Comparison of ENCODE assay signal across 19 cellular contexts in the genomic region with DNA sequence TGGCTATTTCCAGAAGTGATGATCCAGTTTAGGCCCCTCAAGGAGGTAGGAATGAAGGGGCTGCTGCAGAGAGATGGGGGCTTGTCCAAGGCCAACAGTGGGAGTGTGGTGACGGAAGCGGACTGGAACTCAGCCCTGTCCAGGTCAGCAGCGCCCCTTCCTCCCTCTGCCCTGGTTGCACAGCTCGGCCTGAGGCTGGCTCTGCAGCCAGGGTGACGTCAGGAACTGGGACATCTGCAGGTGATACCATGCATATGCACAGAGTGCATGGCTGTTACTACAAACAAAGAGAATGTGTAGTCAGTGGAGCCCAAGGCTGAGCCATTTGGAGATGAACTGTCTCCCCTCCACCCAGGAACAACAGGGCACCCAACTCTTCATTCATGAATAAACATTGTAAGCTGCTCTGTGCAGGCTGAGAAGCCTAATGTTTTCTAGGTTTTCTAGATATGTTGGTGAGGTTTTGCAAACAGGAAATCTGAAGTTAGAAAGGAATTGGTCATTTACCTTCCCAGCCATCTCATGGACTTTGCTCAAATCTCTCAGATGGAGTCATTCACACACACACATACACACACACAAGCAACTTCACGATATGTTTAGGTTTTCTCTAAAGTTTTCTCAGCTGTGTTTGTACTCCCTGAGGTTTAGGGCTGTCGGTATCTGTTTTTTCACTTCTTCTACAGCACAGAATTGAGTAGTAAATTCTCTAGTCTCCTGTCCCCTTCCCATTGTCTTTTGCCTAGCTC.
DNase-seq lines count a peak whose midpoint lies in the region; ATAC-seq and TF ChIP-seq lines count a peak whose summit lies in the region.
"Had no signal": no experiment of that assay in that cellular context is flagged by ENCODE, and none has a peak within 500 bp of the region (broad histone marks: within the 10 kb centered on the region; RNA-seq: fewer than 3 reads in every experiment).

No MANE protein-coding gene starts in this region.

- H3K18ac ChIP-seq in mesendoderm (ENCODE audit: low read length) = no peak overlapping the region

- no peak overlapping the region for H4K5ac ChIP-seq in mesendoderm (ENCODE audit: low read length)

- no peak overlapping the region for H3K4ac ChIP-seq in mesendoderm (ENCODE audit: low read depth, low read length)

- no peak overlapping the region for H2BK5ac ChIP-seq in mesendoderm (ENCODE audit: low read length)

- no peaks in the 10 kb centered on the region for H3K79me1 ChIP-seq in mesendoderm (ENCODE audit: low read length)

- H3K36me3 ChIP-seq in BLaER1 (no peaks in the 10 kb centered on the region), OCI-LY7 (ENCODE audit: insufficient read depth, low read length) (no peaks in the 10 kb centered on the region), mesendoderm (ENCODE audit: control insufficient read depth, insufficient read depth, low read length) (no peaks in the 10 kb centered on the region)

- no peak overlapping the region for H3K4me3 ChIP-seq in BLaER1
- H3K4me3 ChIP-seq in OCI-LY7 (ENCODE audit: low read depth, low read length, poor library complexity, severe bottlenecking) = peak overlapping the region; percentile 51
- no peak overlapping the region for H3K4me3 ChIP-seq in mesendoderm (ENCODE audit: low read length)
- H3K4me3 ChIP-seq: A549 had no signal

- H3K9me3 ChIP-seq in BLaER1 = no peaks in the 10 kb centered on the region
- no peaks in the 10 kb centered on the region for H3K9me3 ChIP-seq in OCI-LY7 (ENCODE audit: low read length)

- no peaks in the 10 kb centered on the region for H3K9me2 ChIP-seq in OCI-LY7 (ENCODE audit: insufficient read depth, low read length)

- peak; percentile 69 for TF ChIP-seq CTCF in OCI-LY7 (conservative IDR thresholded peaks at IDR 0.05; ENCODE audit: low read length)

- no peak overlapping the region for H2BK120ac ChIP-seq in mesendoderm (ENCODE audit: low read depth, low read length)

- H4K20me1 ChIP-seq in BLaER1 (peaks cover 29% of the 10 kb centered on the region; the same call in 1 of the 2 replicates), OCI-LY7 (ENCODE audit: insufficient read depth, low read length) (no peaks in the 10 kb centered on the region)

- no peaks in the 10 kb centered on the region; the same call in 1 of the 2 replicates for H3K27me3 ChIP-seq in BLaER1
- H3K27me3 ChIP-seq in mesendoderm (ENCODE audit: insufficient read depth, low read length, poor library complexity) = no peaks in the 10 kb centered on the region

- DNase-seq in OCI-LY7 (ENCODE audit: low spot score) (peak; percentile 82), superior temporal gyrus (ENCODE audit: extremely low spot score) (no peak), mesendoderm (no peak), OCI-M2 (lab: John Stamatoyannopoulos, UW; ENCODE audit: unreplicated experiment) (no peak)
- no peak for DNase-seq in activated CD4-positive, alpha-beta T cell treated with anti-CD3 and anti-CD28 coated beads, Interleukin-2, amount 10 ng/mL, durations not matched to agents 24 days and 14 days
- DNase-seq: activated CD4-positive, alpha-beta T cell treated with anti-CD3 and anti-CD28 coated beads for 36 hours; activated naive CD8-positive, alpha-beta T cell treated with anti-CD3 and anti-CD28 coated beads, Interleukin-2, amount 10 ng/mL, durations not matched to agents 7 days and 5 days; caudate nucleus; foreskin melanocyte; mammary epithelial cell; NCI-H82; stimulated activated naive CD4-positive, alpha-beta T cell; T-helper 2 cell had no signal

- no peak overlapping the region for H4K8ac ChIP-seq in mesendoderm (ENCODE audit: low read depth, low read length)

- H3K4me3 Mint-ChIP-seq in activated CD4-positive, alpha-beta T cell treated with anti-CD3 and anti-CD28 coated beads, Interleukin-2, amount 10 ng/mL, durations not matched to agents 24 days and 14 days = no peak overlapping the region
- H3K4me3 Mint-ChIP-seq: activated CD4-positive, alpha-beta T cell treated with anti-CD3 and anti-CD28 coated beads for 36 hours; activated naive CD8-positive, alpha-beta T cell treated with anti-CD3 and anti-CD28 coated beads, Interleukin-2, amount 10 ng/mL, durations not matched to agents 7 days and 5 days; CD8-positive, alpha-beta memory T cell had no signal

- H3K27me3 Mint-ChIP-seq in activated CD4-positive, alpha-beta T cell treated with anti-CD3 and anti-CD28 coated beads, Interleukin-2, amount 10 ng/mL, durations not matched to agents 24 days and 14 days = peaks cover 28% of the 10 kb centered on the region

- H3K9ac ChIP-seq in BLaER1 (no peak overlapping the region), mesendoderm (ENCODE audit: low read length) (no peak overlapping the region)

- H3K23ac ChIP-seq in mesendoderm (ENCODE audit: low read length) = no peak overlapping the region

- BruUV-seq in OCI-LY7 (replicated peaks; lab: Mats Ljungman, UMichigan) = no TSS peak

- H3K56ac ChIP-seq in mesendoderm (ENCODE audit: low read length) = no peak overlapping the region

- no peak overlapping the region for H2BK15ac ChIP-seq in mesendoderm (replicated peaks; ENCODE audit: low read depth)

- no CpG with 5 or more reads among the region's 7 CpGs for WGBS in mesendoderm (ENCODE audit: extremely low coverage, insufficient coverage, low lambda C conversion rate)

- CTCF ChIA-PET in OCI-LY7 (lab: Charles Lee; ENCODE audit: unreplicated experiment) = interaction anchor here (1.0 kb wide), 2 partner anchors 35 to 120 kb away, joined by 3 to 5 read pairs; no protein-coding TSS in a partner anchor

- no peaks in the 10 kb centered on the region for H3K36me3 Mint-ChIP-seq in activated CD4-positive, alpha-beta T cell treated with anti-CD3 and anti-CD28 coated beads, Interleukin-2, amount 10 ng/mL, durations not matched to agents 24 days and 14 days (ENCODE audit: low read depth)
- H3K36me3 Mint-ChIP-seq: activated naive CD8-positive, alpha-beta T cell treated with anti-CD3 and anti-CD28 coated beads, Interleukin-2, amount 10 ng/mL, durations not matched to agents 7 days and 5 days; CD8-positive, alpha-beta memory T cell had no signal

- H3K27ac ChIP-seq in BLaER1 = no peak overlapping the region
- peak overlapping the region; percentile 92 for H3K27ac ChIP-seq in OCI-LY7 (ENCODE audit: low read depth, low read length, poor library complexity, severe bottlenecking)
- no peak overlapping the region for H3K27ac ChIP-seq in mesendoderm (ENCODE audit: low read depth, low read length)
- H3K27ac ChIP-seq: A549 had no signal

- intact Hi-C loops in OCI-LY7 (cut with micrococcal nuclease; ENCODE audit: unreplicated experiment) = loop anchor here (2.0 kb wide), 1 partner anchor 226 kb away; no protein-coding TSS in a partner anchor
- intact Hi-C loops in activated CD4-positive, alpha-beta T cell treated with anti-CD3 and anti-CD28 coated beads, Interleukin-2, amount 10 ng/mL, durations not matched to agents 24 days and 14 days (cut with micrococcal nuclease) = no loop called here

- H3K4me2 ChIP-seq in BLaER1 (peak overlapping the region; percentile 78), OCI-LY7 (ENCODE audit: low read length) (peak overlapping the region; percentile 88), mesendoderm (ENCODE audit: low read length) (no peak overlapping the region)
- H3K4me2 ChIP-seq: A549 had no signal

- ATAC-seq in GM18511 (IDR thresholded peaks at IDR 0.05; ENCODE audit: unreplicated experiment) = peak; percentile 28
- ATAC-seq in HG03025 (IDR thresholded peaks at IDR 0.05; ENCODE audit: low FRiP score, unreplicated experiment) = peak; percentile 5
- ATAC-seq: A549; activated CD4-positive, alpha-beta T cell treated with anti-CD3 and anti-CD28 coated beads for 36 hours; Right ventricle myocardium inferior had no signal

- POLR2A ChIA-PET in OCI-LY7 (lab: Charles Lee) = interaction anchor here (0.6 to 1.3 kb wide), 5 partner anchors 56 to 248 kb away, joined by 3 to 4 read pairs (median 3); a partner anchor contains a TSS

- H3K4me1 ChIP-seq in BLaER1 (peaks cover 40% of the 10 kb centered on the region), OCI-LY7 (ENCODE audit: insufficient read depth, low read length, poor library complexity, severe bottlenecking) (peaks cover 44% of the 10 kb centered on the region), mesendoderm (ENCODE audit: control insufficient read depth, low read depth, low read length) (no peaks in the 10 kb centered on the region)

- H3K79me2 ChIP-seq in OCI-LY7 (ENCODE audit: insufficient read depth, low read depth, low read length) (no peaks in the 10 kb centered on the region), mesendoderm (ENCODE audit: control insufficient read depth, insufficient read depth, low read length) (no peaks in the 10 kb centered on the region)

- no peaks in the 10 kb centered on the region for H3K4me1 Mint-ChIP-seq in activated CD4-positive, alpha-beta T cell treated with anti-CD3 and anti-CD28 coated beads, Interleukin-2, amount 10 ng/mL, durations not matched to agents 24 days and 14 days
- H3K4me1 Mint-ChIP-seq: activated CD4-positive, alpha-beta T cell treated with anti-CD3 and anti-CD28 coated beads for 36 hours; activated naive CD8-positive, alpha-beta T cell treated with anti-CD3 and anti-CD28 coated beads, Interleukin-2, amount 10 ng/mL, durations not matched to agents 7 days and 5 days; CD8-positive, alpha-beta memory T cell had no signal

- no peak overlapping the region for H3K27ac Mint-ChIP-seq in activated CD4-positive, alpha-beta T cell treated with anti-CD3 and anti-CD28 coated beads, Interleukin-2, amount 10 ng/mL, durations not matched to agents 24 days and 14 days
- H3K27ac Mint-ChIP-seq: activated CD4-positive, alpha-beta T cell treated with anti-CD3 and anti-CD28 coated beads for 36 hours; activated naive CD8-positive, alpha-beta T cell treated with anti-CD3 and anti-CD28 coated beads, Interleukin-2, amount 10 ng/mL, durations not matched to agents 7 days and 5 days; CD8-positive, alpha-beta memory T cell had no signal

- H2AK5ac ChIP-seq in mesendoderm (ENCODE audit: low read length) = no peak overlapping the region

- no peaks in the 10 kb centered on the region for H3K9me3 Mint-ChIP-seq in activated CD4-positive, alpha-beta T cell treated with anti-CD3 and anti-CD28 coated beads, Interleukin-2, amount 10 ng/mL, durations not matched to agents 24 days and 14 days
- H3K9me3 Mint-ChIP-seq: activated naive CD8-positive, alpha-beta T cell treated with anti-CD3 and anti-CD28 coated beads, Interleukin-2, amount 10 ng/mL, durations not matched to agents 7 days and 5 days had no signal

- H2AFZ ChIP-seq in OCI-LY7 (ENCODE audit: low read length) = peak overlapping the region; percentile 47; the same call in 1 of the 2 replicates
